ENCODE assay signal across 33 cellular contexts in genomic region chr5:8227114-8227513, GRCh38.
"Had no signal": no experiment of that assay in that cellular context is flagged by ENCODE, and none has a peak within 500 bp of the region (broad histone marks: within the 10 kb centered on the region; RNA-seq: fewer than 3 reads in every experiment).

No MANE protein-coding gene starts in this region.

- H3K4me3 ChIP-seq: adrenal gland, body of pancreas, breast epithelium, MG63, SJSA1 had no signal

- H3K4me1 ChIP-seq: adrenal gland, body of pancreas, breast epithelium, SJSA1 had no signal

- H3K4me3 Mint-ChIP-seq: activated CD4-positive, alpha-beta memory T cell treated with anti-CD3 and anti-CD28 coated beads, Interleukin-2, amount 10 ng/mL, durations not matched to agents 7 days and 5 days; activated CD8-positive, alpha-beta memory T cell treated with anti-CD3 and anti-CD28 coated beads, Interleukin-2, amount 10 ng/mL, durations not matched to agents 7 days and 5 days; activated naive CD4-positive, alpha-beta T cell treated with anti-CD3 and anti-CD28 coated beads for 36 hours; activated T-cell treated with anti-CD3 and anti-CD28 coated beads, Interleukin-2, amount 50 U/mL, for 24 hours had no signal

- H3K9me3 ChIP-seq: adrenal gland, body of pancreas, MG63 had no signal

- H3K27me3 Mint-ChIP-seq: activated CD4-positive, alpha-beta memory T cell treated with anti-CD3 and anti-CD28 coated beads, Interleukin-2, amount 10 ng/mL, durations not matched to agents 7 days and 5 days; activated CD8-positive, alpha-beta memory T cell treated with anti-CD3 and anti-CD28 coated beads, Interleukin-2, amount 10 ng/mL, durations not matched to agents 7 days and 5 days; activated T-cell treated with anti-CD3 and anti-CD28 coated beads, Interleukin-2, amount 50 U/mL, for 24 hours had no signal

- FAIRE-seq: astrocyte had no signal

- H3K27ac ChIP-seq: adrenal gland, body of pancreas, breast epithelium, SJSA1, VCaP had no signal

- H3K27me3 ChIP-seq: adrenal gland, body of pancreas, breast epithelium, MG63, SJSA1 had no signal

- H3K27ac Mint-ChIP-seq: activated CD4-positive, alpha-beta memory T cell treated with anti-CD3 and anti-CD28 coated beads, Interleukin-2, amount 10 ng/mL, durations not matched to agents 7 days and 5 days; activated CD8-positive, alpha-beta memory T cell treated with anti-CD3 and anti-CD28 coated beads, Interleukin-2, amount 10 ng/mL, durations not matched to agents 7 days and 5 days; activated naive CD4-positive, alpha-beta T cell treated with anti-CD3 and anti-CD28 coated beads for 36 hours; activated naive CD4-positive, alpha-beta T cell treated with anti-CD3 and anti-CD28 coated beads, Interleukin-2, amount 50 U/mL, for 72 hours; activated T-cell treated with anti-CD3 and anti-CD28 coated beads, Interleukin-2, amount 50 U/mL, for 24 hours had no signal

- DNase-seq: activated CD4-positive, alpha-beta memory T cell treated with anti-CD3 and anti-CD28 coated beads, Interleukin-2, amount 10 ng/mL, durations not matched to agents 7 days and 5 days; activated CD4-positive, alpha-beta T cell treated with anti-CD3 and anti-CD28 coated beads for 1 hour; activated CD4-positive, alpha-beta T cell treated with anti-CD3 and anti-CD28 coated beads for 48 hours; activated CD4-positive, CD25-positive, alpha-beta regulatory T cell; activated CD8-positive, alpha-beta memory T cell treated with anti-CD3 and anti-CD28 coated beads for 24 hours; activated CD8-positive, alpha-beta memory T cell treated with anti-CD3 and anti-CD28 coated beads, Interleukin-2, amount 10 ng/mL, durations not matched to agents 7 days and 5 days; activated gamma-delta T cell treated with Interleukin-2 at 50 U/mL for 16 hours; activated naive CD4-positive, alpha-beta T cell treated with anti-CD3 and anti-CD28 coated beads for 36 hours; activated T-cell treated with anti-CD3 and anti-CD28 coated beads, Interleukin-2, amount 50 U/mL, for 24 hours; adrenal gland; body of pancreas; Kasumi-1; MG63; MV-4-11; NCI-H1092; NCI-H1436 treated with DMSO at 0.1 percent for 48 hours; NCI-H1694 treated with DMSO at 0.1 percent for 48 hours; NCI-H2029; NCI-H2107; NCI-H2171; NCI-H510A; NCI-H526; NCI-H748 treated with DMSO at 0.1 percent for 48 hours; SHP77 treated with DMSO at 0.1 percent for 48 hours; SW 1271; T-helper 1 cell; T-helper 2 cell; T-helper 9 cell had no signal

- H3K4me1 Mint-ChIP-seq: activated CD4-positive, alpha-beta memory T cell treated with anti-CD3 and anti-CD28 coated beads, Interleukin-2, amount 10 ng/mL, durations not matched to agents 7 days and 5 days; activated CD8-positive, alpha-beta memory T cell treated with anti-CD3 and anti-CD28 coated beads, Interleukin-2, amount 10 ng/mL, durations not matched to agents 7 days and 5 days had no signal

- H3K36me3 Mint-ChIP-seq: activated CD8-positive, alpha-beta memory T cell treated with anti-CD3 and anti-CD28 coated beads, Interleukin-2, amount 10 ng/mL, durations not matched to agents 7 days and 5 days; activated naive CD4-positive, alpha-beta T cell treated with anti-CD3 and anti-CD28 coated beads, Interleukin-2, amount 50 U/mL, for 72 hours had no signal

- ATAC-seq: activated CD8-positive, alpha-beta memory T cell treated with anti-CD3 and anti-CD28 coated beads, Interleukin-2, amount 10 ng/mL, durations not matched to agents 7 days and 5 days; activated naive CD4-positive, alpha-beta T cell treated with anti-CD3 and anti-CD28 coated beads, Interleukin-2, amount 50 U/mL, for 72 hours; body of pancreas had no signal

- H3K36me3 ChIP-seq: adrenal gland, breast epithelium, MG63, SJSA1 had no signal
